8 cellular contexts compared by ENCODE assay signal in genomic region chr11:9137293-9138132, GRCh38. TPM values are rescaled to one million over a fixed set of nuclear protein-coding genes. Genes with fewer than 3 reads are reported as not detected.
DNase-seq lines count a peak whose midpoint lies in the region; ATAC-seq and TF ChIP-seq lines count a peak whose summit lies in the region.

No MANE protein-coding gene starts in this region.

- H3K27ac ChIP-seq in Karpas-422 (ENCODE audit: low read length) (no peak overlapping the region), Panc1 (ENCODE audit: low read length) (peak overlapping the region; percentile 37), neural progenitor cell (no peak overlapping the region)

- no peak overlapping the region for H3K4me3 ChIP-seq in Karpas-422 (ENCODE audit: low read length)
- no peak overlapping the region for H3K4me3 ChIP-seq in Panc1 (ENCODE audit: low read depth in 2 of 2, low read length in 2 of 2)
- no peak overlapping the region for H3K4me3 ChIP-seq in fibroblast of mammary gland (ENCODE audit: control insufficient read depth, low read depth, low read length)
- no peak overlapping the region for H3K4me3 ChIP-seq in neural progenitor cell

- peaks cover 31% of the 10 kb centered on the region for H3F3A ChIP-seq in neural progenitor cell (ENCODE audit: low read depth)

- H3K4me2 ChIP-seq in Karpas-422 (ENCODE audit: low read depth, low read length, poor library complexity, severe bottlenecking) (no peak overlapping the region), neural progenitor cell (no peak overlapping the region)

- H3K79me2 ChIP-seq in Karpas-422 (ENCODE audit: low read length) (no peaks in the 10 kb centered on the region), neural progenitor cell (ENCODE audit: low read depth) (no peaks in the 10 kb centered on the region)

- intact Hi-C loops in Panc1 (cut with micrococcal nuclease; ENCODE audit: unreplicated experiment) = loop anchor here (1.0 to 5.0 kb wide), 2 partner anchors 122 to 225 kb away; partner anchors contain the start of gene AKIP1

- peak; percentile 97 for ATAC-seq in GM21515 (IDR thresholded peaks at IDR 0.05; ENCODE audit: unreplicated experiment)
- peak; percentile 84 for ATAC-seq in Panc1

- H3K9me2 ChIP-seq in Karpas-422 (replicated peaks; ENCODE audit: insufficient read depth, low read length) = no peaks in the 10 kb centered on the region

- in situ Hi-C loops in Panc1 (cut with HindIII; ENCODE audit: low pct_unique_long_range_greater_than_20kb, low sequenced_read_pairs) = no loop called here

- CTCF ChIA-PET in Panc1 (lab: Charles Lee) = interaction anchor here (0.6 to 2.3 kb wide), 18 partner anchors 11 to 348 kb away, joined by 3 to 48 read pairs (median 3); partner anchors contain the start of gene TMEM9B

- H3K27ac Mint-ChIP-seq in neural progenitor cell = peak overlapping the region; percentile 64

- H2AFZ ChIP-seq in Karpas-422 (ENCODE audit: low read length) (no peak overlapping the region), neural progenitor cell (replicated peaks) (no peak overlapping the region)

- H4K20me1 ChIP-seq in Karpas-422 (ENCODE audit: insufficient read depth, low read depth, low read length) (no peaks in the 10 kb centered on the region), neural progenitor cell (ENCODE audit: low read depth) (no peaks in the 10 kb centered on the region)

- no peak overlapping the region for H3K4me3 Mint-ChIP-seq in neural progenitor cell

- H3K36me3 Mint-ChIP-seq in neural progenitor cell = peaks cover 31% of the 10 kb centered on the region

- H3K4me1 Mint-ChIP-seq in neural progenitor cell = peaks cover 12% of the 10 kb centered on the region

- H3K27me3 Mint-ChIP-seq in neural progenitor cell (ENCODE audit: insufficient read depth, low read depth) = peaks cover 7% of the 10 kb centered on the region

- POLR2A ChIA-PET in Panc1 (lab: Charles Lee) = interaction anchor here (0.6 to 1.4 kb wide), 6 partner anchors 90 to 1757 kb away, joined by 3 to 5 read pairs (median 3); partner anchors contain the start of gene ZNF143

- H3K36me3 ChIP-seq in Karpas-422 (ENCODE audit: insufficient read depth, low read length) = no peaks in the 10 kb centered on the region
- peaks cover 25% of the 10 kb centered on the region for H3K36me3 ChIP-seq in Panc1 (ENCODE audit: control insufficient read depth, insufficient read depth, low read length)
- H3K36me3 ChIP-seq in neural progenitor cell = no peaks in the 10 kb centered on the region

- TF ChIP-seq CTCF in Panc1 (IDR thresholded peaks at IDR 0.05) (peak; percentile 100), fibroblast of mammary gland (conservative IDR thresholded peaks at IDR 0.05; ENCODE audit: control insufficient read depth, insufficient read depth, low read depth, low read length) (peak; percentile 93), neural progenitor cell (IDR thresholded peaks at IDR 0.05) (peak; percentile 95)

- H3K27me3 ChIP-seq in Karpas-422 (ENCODE audit: low read length) (no peaks in the 10 kb centered on the region), Panc1 (ENCODE audit: control insufficient read depth, insufficient read depth, low read length) (no peaks in the 10 kb centered on the region), neural progenitor cell (no peaks in the 10 kb centered on the region)

- BruUV-seq in Panc1 (replicated peaks; lab: Mats Ljungman, UMichigan) = no TSS peak

- H3K9me3 ChIP-seq in Karpas-422 (ENCODE audit: low read length) = no peaks in the 10 kb centered on the region
- H3K9me3 ChIP-seq in Panc1 (ENCODE audit: control insufficient read depth, insufficient read depth, low read depth, low read length) = no peaks in the 10 kb centered on the region
- no peaks in the 10 kb centered on the region for H3K9me3 ChIP-seq in neural progenitor cell (ENCODE audit: low read depth)

- peak; percentile 89 for DNase-seq in D341Med (ENCODE audit: low spot score)
- DNase-seq in Karpas-422 = peak; percentile 86
- DNase-seq in Panc1 (ENCODE audit: low read depth, low spot score) = peak; percentile 61
- peak; percentile 39 to 49 for DNase-seq in activated T-helper 1 cell treated with anti-CD3 and anti-CD28 coated beads, Interleukin-2, amount 50 U/mL, for 16 hours (ENCODE audit: low read depth in 1 of 2, low spot score in 1 of 2)
- DNase-seq in fibroblast of mammary gland (ENCODE audit: low read depth) = peak; percentile 62
- peak; percentile 88 for DNase-seq in neural progenitor cell (ENCODE audit: low spot score)
- peak; percentile 83 for DNase-seq in superior temporal gyrus (ENCODE audit: extremely low spot score)

- no peaks in the 10 kb centered on the region for H3K9me3 Mint-ChIP-seq in neural progenitor cell

- H3K9ac ChIP-seq in Karpas-422 (ENCODE audit: low read length) (no peak overlapping the region), neural progenitor cell (no peak overlapping the region)

- H3K4me1 ChIP-seq in Karpas-422 (ENCODE audit: low read length) (no peaks in the 10 kb centered on the region), Panc1 (ENCODE audit: control insufficient read depth, insufficient read depth, low read length) (peaks cover 39% of the 10 kb centered on the region), neural progenitor cell (peaks cover 10% of the 10 kb centered on the region)

RNA-seq across cellular contexts. Expression of gene SCUBE2, which starts 46.1 kb away (rescaled TPM):
- total RNA-seq in Karpas-422 (2014; rRNA removed; shearing (Covaris generic); ENCODE audit: low replicate concordance) = 6.8 TPM in 1 of 2 replicates, not detected in the other
- total RNA-seq in Panc1 (2021; ENCODE audit: unreplicated experiment) (2.8 TPM), neural progenitor cell (ENCODE audit: low replicate concordance) (21.2 and 42.1 TPM in 2 replicates)
- polyA plus RNA-seq in Panc1 (2012; ENCODE audit: insufficient read length) = 6.2 TPM
